In the genomic region with DNA sequence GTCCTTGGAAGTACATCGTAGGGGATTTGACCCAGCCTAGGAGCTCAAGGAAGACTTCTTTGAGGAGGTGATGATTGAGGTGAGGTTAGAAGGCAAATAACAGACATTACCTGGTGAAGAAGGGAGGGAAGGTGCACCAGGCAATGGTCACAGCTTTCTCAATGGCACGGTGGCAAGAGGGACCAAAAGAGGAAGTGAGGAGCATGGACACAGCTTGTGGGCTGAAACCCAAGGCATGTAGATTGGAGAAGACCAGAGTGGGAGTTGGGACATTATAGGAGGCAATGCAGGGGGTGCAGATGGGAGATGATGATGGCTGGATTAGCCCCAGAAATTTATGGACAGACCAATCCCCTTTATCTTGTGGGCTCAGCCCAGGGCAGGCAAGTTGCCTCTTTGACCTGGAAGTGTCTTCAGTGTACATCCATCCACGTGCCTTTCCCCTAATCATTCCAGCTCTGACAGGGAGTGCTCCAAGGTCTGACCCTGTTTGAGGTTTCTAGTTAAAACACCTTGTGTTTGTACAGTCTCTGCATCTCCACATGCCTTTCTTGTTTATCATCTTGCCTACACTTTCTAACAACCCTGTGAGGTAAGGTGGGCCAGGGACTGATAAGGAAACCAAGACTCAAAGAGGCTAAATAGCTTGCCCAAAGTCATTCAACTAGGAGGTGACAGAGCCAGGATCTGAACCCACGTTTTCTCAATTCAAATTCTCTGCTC, we compare ENCODE assay signal across 26 cellular contexts.
"Had no signal": no experiment of that assay in that cellular context is flagged by ENCODE, and none has a peak within 500 bp of the region (broad histone marks: within the 10 kb centered on the region; RNA-seq: fewer than 3 reads in every experiment).

No MANE protein-coding gene starts in this region.

- H3K27ac Mint-ChIP-seq: activated CD4-positive, alpha-beta T cell treated with anti-CD3 and anti-CD28 coated beads, Interleukin-2, amount 10 ng/mL, durations not matched to agents 7 days and 5 days; activated CD8-positive, alpha-beta T cell treated with anti-CD3 and anti-CD28 coated beads for 36 hours; activated naive CD4-positive, alpha-beta T cell treated with anti-CD3 and anti-CD28 coated beads, Interleukin-2, amount 50 U/mL, for 24 hours; naive thymus-derived CD8-positive, alpha-beta T cell; neural progenitor cell had no signal

- H3K27ac ChIP-seq: ascending aorta, brain microvascular endothelial cell, left ventricle myocardium inferior, neural progenitor cell, thyroid gland had no signal

- H3K36me3 Mint-ChIP-seq: activated naive CD4-positive, alpha-beta T cell treated with anti-CD3 and anti-CD28 coated beads, Interleukin-2, amount 50 U/mL, for 24 hours; naive thymus-derived CD8-positive, alpha-beta T cell had no signal

- H3K36me3 ChIP-seq: thyroid gland had no signal

- H3K4me1 Mint-ChIP-seq: activated CD4-positive, alpha-beta T cell treated with anti-CD3 and anti-CD28 coated beads, Interleukin-2, amount 10 ng/mL, durations not matched to agents 7 days and 5 days; activated naive CD4-positive, alpha-beta T cell treated with anti-CD3 and anti-CD28 coated beads, Interleukin-2, amount 50 U/mL, for 24 hours; naive thymus-derived CD8-positive, alpha-beta T cell had no signal

- ATAC-seq: activated CD8-positive, alpha-beta T cell treated with anti-CD3 and anti-CD28 coated beads for 36 hours; naive thymus-derived CD8-positive, alpha-beta T cell; sciatic nerve had no signal

- H3K9me3 ChIP-seq: ascending aorta, left ventricle myocardium inferior, thyroid gland had no signal

- H3K27me3 Mint-ChIP-seq: activated CD4-positive, alpha-beta T cell treated with anti-CD3 and anti-CD28 coated beads, Interleukin-2, amount 10 ng/mL, durations not matched to agents 7 days and 5 days had no signal

- H3K9me3 Mint-ChIP-seq: activated CD4-positive, alpha-beta T cell treated with anti-CD3 and anti-CD28 coated beads, Interleukin-2, amount 10 ng/mL, durations not matched to agents 7 days and 5 days; activated CD8-positive, alpha-beta T cell treated with anti-CD3 and anti-CD28 coated beads for 36 hours; activated naive CD4-positive, alpha-beta T cell treated with anti-CD3 and anti-CD28 coated beads, Interleukin-2, amount 50 U/mL, for 24 hours; naive thymus-derived CD8-positive, alpha-beta T cell; neural progenitor cell had no signal

- H3K4me1 ChIP-seq: ascending aorta had no signal

- H3K4me3 ChIP-seq: ascending aorta, left ventricle myocardium inferior, neural progenitor cell, smooth muscle cell, thyroid gland had no signal

- H3K27me3 ChIP-seq: ascending aorta, brain microvascular endothelial cell, neural progenitor cell, thyroid gland had no signal

- H3K4me3 Mint-ChIP-seq: activated CD4-positive, alpha-beta T cell treated with anti-CD3 and anti-CD28 coated beads, Interleukin-2, amount 10 ng/mL, durations not matched to agents 7 days and 5 days; activated CD8-positive, alpha-beta T cell treated with anti-CD3 and anti-CD28 coated beads for 36 hours; activated naive CD4-positive, alpha-beta T cell treated with anti-CD3 and anti-CD28 coated beads, Interleukin-2, amount 50 U/mL, for 24 hours; neural progenitor cell had no signal

- DNase-seq: activated CD4-positive, alpha-beta T cell treated with anti-CD3 and anti-CD28 coated beads, Interleukin-2, amount 10 ng/mL, durations not matched to agents 7 days and 5 days; activated CD4-positive, CD25-positive, alpha-beta regulatory T cell treated with anti-CD3 and anti-CD28 coated beads, Interleukin-2, amount 50 U/mL, for 72 hours; activated CD8-positive, alpha-beta T cell treated with anti-CD3 and anti-CD28 coated beads for 36 hours; activated gamma-delta T cell treated with Interleukin-2 at 50 U/mL for 16 hours; brain microvascular endothelial cell; central memory CD4-positive, alpha-beta T cell; dermis blood vessel endothelial cell; effector CD8-positive, alpha-beta T cell; erythroblast; foreskin melanocyte; hippocampal formation; kidney glomerular epithelial cell; left ventricle myocardium inferior; naive thymus-derived CD8-positive, alpha-beta T cell; stimulated activated CD4-positive, alpha-beta T cell treated with anti-CD3 and anti-CD28 coated beads, Interleukin-15, amount 100 ng/mL, for 24 hours; stimulated activated CD4-positive, alpha-beta T cell treated with anti-CD3 and anti-CD28 coated beads, Interleukin-2, amount 100 ng/mL, for 48 hours; stimulated activated CD8-positive, alpha-beta memory T cell treated with anti-CD3 and anti-CD28 coated beads, Interleukin-4, amount 100 ng/mL, for 48 hours; stimulated activated naive CD4-positive, alpha-beta T cell; substantia nigra; thyroid gland; WERI-Rb-1 had no signal
